ENCODE assay signal across 1 cellular context in genomic region chrX:103404225-103405008, GRCh38.
TF ChIP-seq lines count a peak whose summit lies in the region.

No MANE protein-coding gene starts in this region.

TF ChIP-seq in HEK293, 187 proteins besides CTCF, POLR2A, EP300 and RAD21 (continued from another document):
- TF ChIP-seq REST (tag by site-specific recombination; IDR thresholded peaks at IDR 0.05) (0 out of 2 replicates have a peak, but pooled peaks have one; percentile 62), ZNF132 (tag by site-specific recombination; IDR thresholded peaks at IDR 0.05; ENCODE audit: borderline replicate concordance) (no peak)
